ENCODE assay signal across 1 cellular context in the genomic region with DNA sequence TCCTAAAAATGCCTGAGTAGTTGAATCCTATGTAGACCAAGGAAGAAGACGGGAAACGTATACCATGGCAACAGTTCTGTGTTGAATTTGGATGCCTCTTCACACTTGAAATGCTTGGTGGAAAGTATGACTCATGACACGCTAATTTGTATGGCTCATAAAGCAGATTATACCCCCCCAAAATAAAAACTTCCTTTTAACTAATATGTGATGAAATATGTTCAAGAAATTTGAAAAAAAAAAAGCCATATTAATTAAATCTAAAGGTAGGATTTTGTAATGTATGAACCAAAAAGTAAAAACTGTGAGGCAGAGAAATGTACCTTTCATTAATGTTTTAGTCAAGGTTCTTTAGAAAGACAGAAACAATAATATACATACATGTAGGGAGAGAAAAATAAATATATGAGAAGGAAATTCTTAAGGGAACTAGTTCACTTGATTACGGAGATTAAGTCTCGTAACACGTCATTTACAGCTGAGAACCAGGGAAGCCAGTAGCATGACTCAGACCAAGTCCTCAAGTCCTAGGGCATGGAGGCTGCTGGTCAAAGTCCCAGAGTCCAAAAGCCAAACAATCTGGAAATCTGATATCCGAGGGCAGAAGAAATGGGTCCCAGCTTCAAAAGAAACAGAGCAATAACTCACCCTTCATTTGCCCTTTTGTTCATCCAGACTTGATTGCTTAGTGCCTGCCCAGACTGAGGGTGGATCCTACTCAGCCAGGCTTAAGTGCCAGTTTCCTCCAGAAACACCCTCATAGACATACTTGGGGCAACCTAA.
TF ChIP-seq lines count a peak whose summit lies in the region.

No MANE protein-coding gene starts in this region.

TF ChIP-seq in SK-N-SH, 30 proteins besides CTCF, POLR2A, EP300 and RAD21 (continued from another document):
- TF ChIP-seq TCF12 (IDR thresholded peaks at IDR 0.05) (peak; percentile 63), POLR2AphosphoS5 (IDR thresholded peaks at IDR 0.05; ENCODE audit: low read depth, low read length) (no peak)
